ENCODE assay signal across 8 cellular contexts in the genomic region with DNA sequence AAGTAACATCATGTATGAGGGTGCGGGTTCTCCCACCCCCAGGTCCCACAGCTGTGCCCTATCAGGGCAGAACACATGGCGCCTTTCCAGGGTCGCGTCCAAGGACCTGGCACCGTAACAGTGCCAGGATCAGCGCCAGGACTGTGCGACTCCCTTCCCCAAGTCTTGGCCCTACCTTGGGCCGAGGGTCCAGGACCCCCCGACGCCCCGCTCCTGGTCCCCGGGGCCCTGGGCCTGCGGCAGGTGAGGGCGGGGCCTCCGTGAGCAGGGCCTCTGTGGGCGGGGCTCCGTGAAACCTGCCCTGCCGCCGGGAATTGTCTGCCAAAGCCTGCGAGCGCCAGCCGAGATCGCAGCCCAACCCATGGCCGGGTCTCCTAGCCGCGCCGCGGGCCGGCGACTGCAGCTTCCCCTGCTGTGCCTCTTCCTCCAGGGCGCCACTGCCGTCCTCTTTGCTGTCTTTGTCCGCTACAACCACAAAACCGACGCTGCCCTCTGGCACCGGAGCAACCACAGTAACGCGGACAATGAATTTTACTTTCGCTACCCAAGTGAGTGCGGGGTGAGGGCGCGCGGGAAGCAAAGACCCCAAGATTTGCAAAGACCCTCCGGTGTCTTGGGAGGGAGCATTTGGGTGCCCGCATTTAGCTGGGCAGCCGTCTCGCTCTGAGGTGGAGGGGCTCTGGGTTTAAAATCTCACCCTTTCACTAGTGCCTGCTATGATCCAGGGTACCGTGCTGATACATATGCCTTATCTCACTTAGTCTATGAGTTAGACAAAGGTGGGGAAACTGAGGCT. TPM values are rescaled to one million over a fixed set of nuclear protein-coding genes. Genes with fewer than 3 reads are reported as not detected.
A peak's percentile ranks its signal among the peaks of the same experiment; 100 is the strongest.
DNase-seq lines count a peak whose midpoint lies in the region; ATAC-seq, FAIRE-seq and TF ChIP-seq lines count a peak whose summit lies in the region.

A gene with protein sequence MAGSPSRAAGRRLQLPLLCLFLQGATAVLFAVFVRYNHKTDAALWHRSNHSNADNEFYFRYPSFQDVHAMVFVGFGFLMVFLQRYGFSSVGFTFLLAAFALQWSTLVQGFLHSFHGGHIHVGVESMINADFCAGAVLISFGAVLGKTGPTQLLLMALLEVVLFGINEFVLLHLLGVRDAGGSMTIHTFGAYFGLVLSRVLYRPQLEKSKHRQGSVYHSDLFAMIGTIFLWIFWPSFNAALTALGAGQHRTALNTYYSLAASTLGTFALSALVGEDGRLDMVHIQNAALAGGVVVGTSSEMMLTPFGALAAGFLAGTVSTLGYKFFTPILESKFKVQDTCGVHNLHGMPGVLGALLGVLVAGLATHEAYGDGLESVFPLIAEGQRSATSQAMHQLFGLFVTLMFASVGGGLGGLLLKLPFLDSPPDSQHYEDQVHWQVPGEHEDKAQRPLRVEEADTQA (plus strand): TSS at position 323 of the 796 bp plus-strand sequence. CDS start 39 bp downstream, at position 362.

- H3K4me1 Mint-ChIP-seq in Caco-2 (ENCODE audit: low read depth, unreplicated experiment) = peaks cover 23% of the 10 kb centered on the region

- intact Hi-C loops in Caco-2 (cut with micrococcal nuclease; ENCODE audit: unreplicated experiment) = no loop called here

- no peaks in the 10 kb centered on the region for H3K9me3 Mint-ChIP-seq in Caco-2 (ENCODE audit: unreplicated experiment)

- ATAC-seq in HG03175 (IDR thresholded peaks at IDR 0.05; ENCODE audit: unreplicated experiment) (no peak), HG02571 (IDR thresholded peaks at IDR 0.05; ENCODE audit: unreplicated experiment) (no peak)

- H3K4me3 ChIP-seq in Caco-2 (ENCODE audit: low read depth, low read length) (peak within 1 kb of the TSS; percentile 51), adipocyte (ENCODE audit: low read length) (peak within 1 kb of the TSS; percentile 69), iPS-15b (ENCODE audit: low read depth, low read length) (peak within 1 kb of the TSS; percentile 59), small intestine (ENCODE audit: low read depth in 1 of 2, low read length in 2 of 2) (peak within 1 kb of the TSS; percentile 19 to 48)

- H3K36me3 Mint-ChIP-seq in Caco-2 (ENCODE audit: insufficient read depth, unreplicated experiment) = no peaks in the 10 kb centered on the region

- POLR2A ChIA-PET in Caco-2 (lab: Charles Lee) = no interaction called here

- H3K4me3 Mint-ChIP-seq in Caco-2 (ENCODE audit: unreplicated experiment) = peak within 1 kb of the TSS; percentile 75

- no peaks in the 10 kb centered on the region for H3K36me3 ChIP-seq in Caco-2 (ENCODE audit: control insufficient read depth, insufficient read depth, low read length)
- H3K36me3 ChIP-seq in adipocyte (ENCODE audit: control insufficient read depth, insufficient read depth, low read length, severe bottlenecking) = no peaks in the 10 kb centered on the region
- H3K36me3 ChIP-seq in iPS-15b (ENCODE audit: control insufficient read depth, insufficient read depth, low read length) = no peaks in the 10 kb centered on the region
- no peaks in the 10 kb centered on the region for H3K36me3 ChIP-seq in small intestine (ENCODE audit: control insufficient read depth in 2 of 2, insufficient read depth in 2 of 2, low read length in 2 of 2)

- WGBS in small intestine, 3 donors = 4 to 10% (median 7%) methylated on average over 42 to 48 of the region's 48 CpGs

- H3K9me3 ChIP-seq in Caco-2 (no peaks in the 10 kb centered on the region), adipocyte (ENCODE audit: control insufficient read depth, low read length) (peaks cover 5% of the 10 kb centered on the region), iPS-15b (ENCODE audit: control insufficient read depth, insufficient read depth, low read length) (no peaks in the 10 kb centered on the region), small intestine (ENCODE audit: control insufficient read depth, low read depth) (no peaks in the 10 kb centered on the region)

- H3K27me3 ChIP-seq in Caco-2 (replicated peaks; ENCODE audit: control insufficient read depth, insufficient read depth, low read length) = no peaks in the 10 kb centered on the region
- H3K27me3 ChIP-seq in adipocyte (replicated peaks; ENCODE audit: control insufficient read depth, insufficient read depth, low read length) = peaks cover 39% of the 10 kb centered on the region
- peaks cover 26% of the 10 kb centered on the region for H3K27me3 ChIP-seq in iPS-15b (ENCODE audit: control insufficient read depth, insufficient read depth, low read length)
- H3K27me3 ChIP-seq in small intestine (ENCODE audit: control insufficient read depth in 2 of 2, insufficient read depth in 2 of 2, low read length in 2 of 2) = peaks cover 0 to 5% of the 10 kb centered on the region in 2 donors

- H3K27ac ChIP-seq in small intestine (ENCODE audit: low read depth in 1 of 2, low read length in 1 of 2) = no peak within 1 kb of the TSS

- DNase-seq in Caco-2 (peak; percentile 67 to 74), NCI-H1092 (lab: John Stamatoyannopoulos, UW) (peak; percentile 5), adipocyte (ENCODE audit: low read depth) (peak; percentile 54), small intestine (peak; percentile 71)
- DNase-seq in activated CD4-positive, CD25-positive, alpha-beta regulatory T cell (lab: John Stamatoyannopoulos, UW) = no peak

- CTCF ChIA-PET in Caco-2 (lab: Charles Lee) = interaction anchor here (0.6 kb wide), 1 partner anchor 88 kb away, joined by 3 read pairs; no protein-coding TSS in a partner anchor

- no peak for TF ChIP-seq CTCF in Caco-2 (IDR thresholded peaks at IDR 0.05; ENCODE audit: insufficient read depth in 1 of 2, low read depth in 1 of 2, low read length in 1 of 2, severe bottlenecking in 1 of 2, unreplicated experiment in 1 of 2)

- H3K9ac ChIP-seq in adipocyte (ENCODE audit: low read length) (peak within 1 kb of the TSS; percentile 9), iPS-15b (ENCODE audit: low read depth, low read length) (peak within 1 kb of the TSS; percentile 37)

- no TSS peak for BruUV-seq in Caco-2 (replicated peaks; lab: Mats Ljungman, UMichigan)

- no peaks in the 10 kb centered on the region for H3K27me3 Mint-ChIP-seq in Caco-2 (ENCODE audit: insufficient read depth, unreplicated experiment)

- FAIRE-seq in small intestine (lab: Jason Lieb, UNC) = no peak

- peaks cover 65% of the 10 kb centered on the region for H3K4me1 ChIP-seq in Caco-2
- peaks cover 11% of the 10 kb centered on the region for H3K4me1 ChIP-seq in adipocyte (ENCODE audit: control insufficient read depth, insufficient read depth, low read length)
- no peaks in the 10 kb centered on the region for H3K4me1 ChIP-seq in iPS-15b (ENCODE audit: control insufficient read depth, insufficient read depth, low read length)
- H3K4me1 ChIP-seq in small intestine (ENCODE audit: control insufficient read depth in 2 of 2, insufficient read depth in 1 of 2, low read depth in 1 of 2, low read length in 1 of 2) = no peaks in the 10 kb centered on the region

- peak within 1 kb of the TSS; percentile 72 for H3K27ac Mint-ChIP-seq in Caco-2 (ENCODE audit: unreplicated experiment)

RNA-seq across cellular contexts. Expression of the gene that starts here (rescaled TPM):
- total RNA-seq in Caco-2 (2022) = 4.6 and 6.5 TPM in 2 replicates
- polyA plus RNA-seq in small intestine = 1 to 10 TPM in 2 of 3 donors, under 1 TPM in 1; 0.27 to 2.9 (median 2.4) TPM

Comparison
In these comparisons a context has a peak if more than half of its experiments do, and no peak if none do; other contexts are left out.
1. DNase-seq: peak in Caco-2 (2 of 2), NCI-H1092 (single experiment), adipocyte (single experiment) and small intestine (single experiment); none in activated CD4-positive, CD25-positive, alpha-beta regulatory T cell (0 of 4).
2. Peak in every context shown above with its lines, with median percentiles within 50 percentile points of each other: H3K4me3 ChIP-seq.